ENCODE assay signal across 8 cellular contexts in genomic region chr12:95072900-95073697, GRCh38.
DNase-seq lines count a peak whose midpoint lies in the region; ATAC-seq and TF ChIP-seq lines count a peak whose summit lies in the region.

TSS of gene NR2C1 (minus strand) at chr12:95073618. CDS start at chr12:95067384, 6,234 bp downstream.

- CTCF ChIA-PET in AG04449 (lab: Yijun Ruan, JAX): interaction anchor here (0.6 to 3.1 kb wide), 31 partner anchors 9 to 1590 kb away, joined by 3 to 51 read pairs (median 4); partner anchors contain the start of genes NDUFA12 and VEZT

- TF ChIP-seq CTCF in AG04449 (IDR thresholded peaks at IDR 0.05; ENCODE audit: insufficient read depth, low read length, missing control alignments): no peak

- ATAC-seq in GM18909 (IDR thresholded peaks at IDR 0.05; ENCODE audit: poor library complexity, unreplicated experiment): peak; percentile 97
- ATAC-seq in HG03175 (IDR thresholded peaks at IDR 0.05; ENCODE audit: unreplicated experiment): peak; percentile 96

- H3K4me3 ChIP-seq in AG04449 (ENCODE audit: low read depth, low read length): peak within 1 kb of the TSS; percentile 86

- DNase-seq in AG04449 (ENCODE audit: low read depth, low spot score): peak; percentile 47
- peak; percentile 93 for DNase-seq in NCI-H345 treated with DMSO at 0.1 percent for 48 hours (lab: John Stamatoyannopoulos, UW; ENCODE audit: unreplicated experiment)
- DNase-seq in activated CD4-positive, CD25-positive, alpha-beta regulatory T cell (lab: John Stamatoyannopoulos, UW): peak; percentile 69 to 85 (median 80)
- peak; percentile 93 for DNase-seq in central memory CD4-positive, alpha-beta T cell
- DNase-seq in iris pigment epithelial cell (ENCODE audit: low read depth): peak; percentile 94
- peak; percentile 22 to 85 for DNase-seq in stimulated activated CD4-positive, alpha-beta T cell treated with anti-CD3 and anti-CD28 coated beads, Interleukin-12 subunit alpha, Interleukin-12 subunit beta, amount 100 ng/mL, for 24 hours (ENCODE audit: low read depth in 2 of 2)

- POLR2A ChIA-PET in AG04449 (lab: Yijun Ruan, JAX): interaction anchor here (0.6 to 0.9 kb wide), 4 partner anchors 17 to 1346 kb away, joined by 3 to 4 read pairs (median 3); no protein-coding TSS in a partner anchor

Comparison
In these comparisons a context has a peak if more than half of its experiments do, and no peak if none do; other contexts are left out.
1. Peak in every context shown above with its lines: DNase-seq, ATAC-seq and H3K4me3 ChIP-seq.